22 cellular contexts compared by ENCODE assay signal in genomic region chr6:130558131-130558530, GRCh38.
"Had no signal": no experiment of that assay in that cellular context is flagged by ENCODE, and none has a peak within 500 bp of the region (broad histone marks: within the 10 kb centered on the region; RNA-seq: fewer than 3 reads in every experiment).

No MANE protein-coding gene starts in this region.

- H2AFZ ChIP-seq: neural progenitor cell had no signal

- H3K4me1 ChIP-seq: esophagus squamous epithelium, neural progenitor cell, psoas muscle, spleen, tibial nerve, upper lobe of left lung had no signal

- H3K4me3 ChIP-seq: esophagus squamous epithelium, lung, neural progenitor cell, ovary, psoas muscle, sigmoid colon, spleen, thoracic aorta, tibial nerve, upper lobe of left lung had no signal

- H3K27ac ChIP-seq: esophagus squamous epithelium, neural progenitor cell, ovary, psoas muscle, sigmoid colon, spleen, thoracic aorta, tibial nerve, upper lobe of left lung had no signal

- DNase-seq: cortex of kidney; effector memory CD8-positive, alpha-beta T cell; erythroblast; esophagus squamous epithelium; hypothalamus; immature natural killer cell; mesenchymal stem cell; midbrain; naive thymus-derived CD4-positive, alpha-beta T cell; ovary; posterior cingulate gyrus; psoas muscle; right cardiac atrium; sigmoid colon; spleen; stimulated activated naive B cell treated with anti-CD40 and anti-IgM and Interleukin-4, amounts not matched to agents 10 μg/mL and 1 μg/mL and 100 μg/mL, for 72 hours; upper lobe of left lung had no signal

- H3K4me2 ChIP-seq: neural progenitor cell had no signal

- ATAC-seq: effector memory CD8-positive, alpha-beta T cell; left lobe of liver; naive thymus-derived CD4-positive, alpha-beta T cell; psoas muscle; right cardiac atrium; stimulated activated naive B cell treated with anti-CD40 and anti-IgM and Interleukin-4, amounts not matched to agents 10 μg/mL and 1 μg/mL and 100 μg/mL, for 72 hours had no signal

- H3K9me3 ChIP-seq: esophagus squamous epithelium, ovary, psoas muscle, sigmoid colon, spleen, thoracic aorta, tibial nerve, upper lobe of left lung had no signal

- H3K9ac ChIP-seq: neural progenitor cell had no signal

- H3K36me3 ChIP-seq: esophagus squamous epithelium, neural progenitor cell, ovary, sigmoid colon, spleen, thoracic aorta, tibial nerve, upper lobe of left lung had no signal

- H3K27me3 ChIP-seq: esophagus squamous epithelium, neural progenitor cell, ovary, sigmoid colon, spleen, tibial nerve, upper lobe of left lung had no signal
